8 cellular contexts compared by ENCODE assay signal in genomic region chr10:73076361-73077183, GRCh38. TPM values are rescaled to one million over a fixed set of nuclear protein-coding genes. Genes with fewer than 3 reads are reported as not detected.
A peak's percentile ranks its signal among the peaks of the same experiment; 100 is the strongest.
DNase-seq lines count a peak whose midpoint lies in the region; FAIRE-seq and TF ChIP-seq lines count a peak whose summit lies in the region.

No MANE protein-coding gene starts in this region.

- peaks cover 11% of the 10 kb centered on the region for H3K36me3 Mint-ChIP-seq in activated naive CD4-positive, alpha-beta T cell treated with anti-CD3 and anti-CD28 coated beads, Interleukin-2, amount 50 U/mL, for 24 hours
- peaks cover 9% of the 10 kb centered on the region for H3K36me3 Mint-ChIP-seq in astrocyte (ENCODE audit: low read depth, unreplicated experiment)

- TF ChIP-seq CTCF in astrocyte (IDR thresholded peaks at IDR 0.05; ENCODE audit: insufficient read depth, low read depth, low read length), result no peak
- no peak for TF ChIP-seq CTCF in keratinocyte (optimal IDR thresholded peaks at IDR 0.05 in 1 of 3, IDR thresholded peaks at IDR 0.05 in 1 of 3, conservative IDR thresholded peaks at IDR 0.05 in 1 of 3; ENCODE audit: extremely low read depth in 1 of 3, insufficient read depth in 2 of 3, low read length in 3 of 3)
- TF ChIP-seq CTCF in GM10266 (IDR thresholded peaks at IDR 0.05; ENCODE audit: control insufficient read depth, insufficient read depth, low read depth, missing control alignments), result no peak

- dilution Hi-C loops in keratinocyte (cut with MboI; ENCODE audit: extremely low pct_ligation_motif_present, low sequenced_read_pairs), result no loop called here

- FAIRE-seq in astrocyte (lab: Jason Lieb, UNC) (peak; percentile 70), keratinocyte (lab: Jason Lieb, UNC) (peak; percentile 34)

- no peaks in the 10 kb centered on the region for H3K27me3 ChIP-seq in astrocyte (ENCODE audit: insufficient read depth, low read length)
- H3K27me3 ChIP-seq in keratinocyte (ENCODE audit: control insufficient read depth, extremely low read depth, insufficient read depth, low read length), result no peaks in the 10 kb centered on the region

- peaks cover 11% of the 10 kb centered on the region for H3K4me1 Mint-ChIP-seq in activated naive CD4-positive, alpha-beta T cell treated with anti-CD3 and anti-CD28 coated beads, Interleukin-2, amount 50 U/mL, for 24 hours
- H3K4me1 Mint-ChIP-seq in astrocyte (ENCODE audit: low read depth, unreplicated experiment), result peaks cover 13% of the 10 kb centered on the region

- H3K4me1 ChIP-seq in astrocyte (ENCODE audit: insufficient read depth, low read length) (peaks cover 2% of the 10 kb centered on the region), keratinocyte (ENCODE audit: control insufficient read depth, extremely low read depth, insufficient read depth, low read length) (peaks cover 5% of the 10 kb centered on the region)

- H3K9me3 ChIP-seq in astrocyte (ENCODE audit: insufficient read depth, low read depth, low read length) (no peaks in the 10 kb centered on the region), keratinocyte (ENCODE audit: control insufficient read depth, low read depth, low read length) (no peaks in the 10 kb centered on the region)

- H3K36me3 ChIP-seq in astrocyte (ENCODE audit: insufficient read depth, low read length) (peaks cover 16% of the 10 kb centered on the region), keratinocyte (ENCODE audit: control insufficient read depth in 2 of 2, extremely low read depth in 1 of 2, insufficient read depth in 2 of 2, low read length in 2 of 2) (peaks cover 2 to 5% of the 10 kb centered on the region in 2 experiments)

- peaks cover 52% of the 10 kb centered on the region for H3K79me2 ChIP-seq in astrocyte (ENCODE audit: insufficient read depth, low read length)
- H3K79me2 ChIP-seq in keratinocyte (ENCODE audit: control insufficient read depth, insufficient read depth, low read length), result peaks cover 27% of the 10 kb centered on the region

- H4K20me1 ChIP-seq in astrocyte (ENCODE audit: insufficient read depth, low read length) (peaks cover 35% of the 10 kb centered on the region), keratinocyte (ENCODE audit: control insufficient read depth, extremely low read depth, insufficient read depth, low read length) (no peaks in the 10 kb centered on the region)

- peak overlapping the region; percentile 18 for H3K9ac ChIP-seq in astrocyte (ENCODE audit: low read length)
- no peak overlapping the region for H3K9ac ChIP-seq in keratinocyte (ENCODE audit: control insufficient read depth, extremely low read depth, insufficient read depth, low read length)

- no peaks in the 10 kb centered on the region for H3K27me3 Mint-ChIP-seq in activated naive CD4-positive, alpha-beta T cell treated with anti-CD3 and anti-CD28 coated beads, Interleukin-2, amount 50 U/mL, for 24 hours
- no peaks in the 10 kb centered on the region for H3K27me3 Mint-ChIP-seq in astrocyte (ENCODE audit: low read depth, unreplicated experiment)

- peak overlapping the region; percentile 47 for H3K27ac Mint-ChIP-seq in activated naive CD4-positive, alpha-beta T cell treated with anti-CD3 and anti-CD28 coated beads, Interleukin-2, amount 50 U/mL, for 24 hours
- peak overlapping the region; percentile 42 for H3K27ac Mint-ChIP-seq in astrocyte (ENCODE audit: unreplicated experiment)

- H3K4me3 ChIP-seq in astrocyte (ENCODE audit: insufficient read depth, low read depth, low read length), result no peak overlapping the region
- no peak overlapping the region for H3K4me3 ChIP-seq in keratinocyte (ENCODE audit: control insufficient read depth in 2 of 3, extremely low read depth in 1 of 3, insufficient read depth in 2 of 3, low read depth in 1 of 3, low read length in 3 of 3)

- H2AFZ ChIP-seq in astrocyte (ENCODE audit: low read depth, low read length) (no peak overlapping the region), keratinocyte (ENCODE audit: control insufficient read depth, low read length) (no peak overlapping the region)

- peak overlapping the region; percentile 69 for H3K4me2 ChIP-seq in astrocyte (ENCODE audit: low read length)
- peak overlapping the region; percentile 51 for H3K4me2 ChIP-seq in keratinocyte (ENCODE audit: control insufficient read depth, extremely low read depth, insufficient read depth, low read depth, low read length)

- no peak overlapping the region for H3K4me3 Mint-ChIP-seq in activated naive CD4-positive, alpha-beta T cell treated with anti-CD3 and anti-CD28 coated beads, Interleukin-2, amount 50 U/mL, for 24 hours
- peak overlapping the region; percentile 45 for H3K4me3 Mint-ChIP-seq in astrocyte (ENCODE audit: unreplicated experiment)

- no peaks in the 10 kb centered on the region for H3K9me1 ChIP-seq in keratinocyte (ENCODE audit: control insufficient read depth, extremely low read depth, insufficient read depth, low read length)

- H3K27ac ChIP-seq in astrocyte (ENCODE audit: low read depth, low read length) (no peak overlapping the region), keratinocyte (ENCODE audit: control insufficient read depth, insufficient read depth, low read length) (no peak overlapping the region), substantia nigra (ENCODE audit: low read depth, low read length, poor library complexity, severe bottlenecking) (peak overlapping the region; percentile 52)

- H3K9me3 Mint-ChIP-seq in activated naive CD4-positive, alpha-beta T cell treated with anti-CD3 and anti-CD28 coated beads, Interleukin-2, amount 50 U/mL, for 24 hours, result no peaks in the 10 kb centered on the region
- H3K9me3 Mint-ChIP-seq in astrocyte (ENCODE audit: unreplicated experiment), result no peaks in the 10 kb centered on the region

- no peak for DNase-seq in activated naive CD4-positive, alpha-beta T cell treated with anti-CD3 and anti-CD28 coated beads, Interleukin-2, amount 50 U/mL, for 16 hours
- peak; percentile 82 for DNase-seq in astrocyte (ENCODE audit: low read depth)
- no peak for DNase-seq in keratinocyte (ENCODE audit: low read depth, low spot score)
- peak in 36 of 49 donors; percentile 2 to 93 (median 38) for DNase-seq in substantia nigra (lab: John Stamatoyannopoulos, UW)
- DNase-seq in activated gamma-delta T cell (lab: John Stamatoyannopoulos, UW), result no peak
- DNase-seq in GM10266 (ENCODE audit: extremely low spot score), result no peak
- DNase-seq in NCI-H510A treated with DMSO at 0.1 percent for 48 hours (lab: John Stamatoyannopoulos, UW), result no peak

RNA-seq across cellular contexts. Expression of gene P4HA1, which starts 20.1 kb away (rescaled TPM):
- 244 and 341 TPM in 2 replicates for total RNA-seq in astrocyte
- 29.4 to 67.4 TPM (median 40.4 TPM) in 3 replicates for polyA plus RNA-seq in keratinocyte
- polyA plus RNA-seq in keratinocyte (2011; ENCODE audit: low read depth), result 79.9 TPM
- polyA plus RNA-seq in keratinocyte (2011; cell fraction: cytosol; rRNA removed), result 19.4 and 37.7 TPM in 2 replicates
- 36.3 and 59.0 TPM in 2 replicates for polyA plus RNA-seq in keratinocyte (2011; cell fraction: nucleus; rRNA removed)
- polyA plus RNA-seq in keratinocyte (2012; ENCODE audit: low replicate concordance), result 32.0 and 35.4 TPM in 2 replicates
- polyA minus RNA-seq in keratinocyte, result 5.1 to 50.4 TPM (median 23.0 TPM) in 3 replicates
- polyA minus RNA-seq in keratinocyte (2011; cell fraction: cytosol; rRNA and poly(A)+ RNA removed), result 19.6 TPM
- 33.8 and 54.9 TPM in 2 replicates for polyA minus RNA-seq in keratinocyte (2011; cell fraction: nucleus; rRNA and poly(A)+ RNA removed)

RNA-seq across cellular contexts. Expression of gene NUDT13, which starts 33.7 kb away (rescaled TPM):
- 2.2 and 2.4 TPM in 2 replicates for total RNA-seq in astrocyte
- 1.3 to 2.4 TPM (median 1.6 TPM) in 3 replicates for polyA plus RNA-seq in keratinocyte
- polyA plus RNA-seq in keratinocyte (2011; ENCODE audit: low read depth), result 0.89 TPM
- 1.2 and 2.2 TPM in 2 replicates for polyA plus RNA-seq in keratinocyte (2011; cell fraction: cytosol; rRNA removed)
- 2.5 and 2.8 TPM in 2 replicates for polyA plus RNA-seq in keratinocyte (2011; cell fraction: nucleus; rRNA removed)
- 1.0 and 1.4 TPM in 2 replicates for polyA plus RNA-seq in keratinocyte (2012; ENCODE audit: low replicate concordance)
- 0.52 to 1.4 TPM (median 0.53 TPM) in 3 replicates for polyA minus RNA-seq in keratinocyte
- not detected for polyA minus RNA-seq in keratinocyte (2011; cell fraction: cytosol; rRNA and poly(A)+ RNA removed)
- not detected in 2 replicates for polyA minus RNA-seq in keratinocyte (2011; cell fraction: nucleus; rRNA and poly(A)+ RNA removed)

Comparison
In these comparisons a context has a peak if more than half of its experiments do, and no peak if none do; other contexts are left out.
1. DNase-seq: peak in astrocyte (single experiment) and substantia nigra (36 of 49); none in activated naive CD4-positive, alpha-beta T cell treated with anti-CD3 and anti-CD28 coated beads, Interleukin-2, amount 50 U/mL, for 16 hours (single experiment), keratinocyte (single experiment), activated gamma-delta T cell (single experiment), GM10266 (single experiment) and NCI-H510A treated with DMSO at 0.1 percent for 48 hours (single experiment).